1 cellular context compared by ENCODE assay signal in genomic region chr6:112279044-112279916, GRCh38.
TF ChIP-seq lines count a peak whose summit lies in the region.

No MANE protein-coding gene starts in this region.

TF ChIP-seq in K562, 482 proteins besides CTCF, POLR2A, EP300 and RAD21:
- peak; percentile 74 for TF ChIP-seq MAFG (tag; conservative IDR thresholded peaks at IDR 0.05)
- TF ChIP-seq, protein P1, sequence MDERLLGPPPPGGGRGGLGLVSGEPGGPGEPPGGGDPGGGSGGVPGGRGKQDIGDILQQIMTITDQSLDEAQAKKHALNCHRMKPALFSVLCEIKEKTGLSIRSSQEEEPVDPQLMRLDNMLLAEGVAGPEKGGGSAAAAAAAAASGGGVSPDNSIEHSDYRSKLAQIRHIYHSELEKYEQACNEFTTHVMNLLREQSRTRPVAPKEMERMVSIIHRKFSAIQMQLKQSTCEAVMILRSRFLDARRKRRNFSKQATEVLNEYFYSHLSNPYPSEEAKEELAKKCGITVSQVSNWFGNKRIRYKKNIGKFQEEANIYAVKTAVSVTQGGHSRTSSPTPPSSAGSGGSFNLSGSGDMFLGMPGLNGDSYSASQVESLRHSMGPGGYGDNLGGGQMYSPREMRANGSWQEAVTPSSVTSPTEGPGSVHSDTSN (CRISPR knock-in tag; IDR thresholded peaks at IDR 0.05; ENCODE audit: low read depth) = no peak
- TF ChIP-seq, protein P1 (tag; conservative IDR thresholded peaks at IDR 0.05; ENCODE audit: low read depth) = peak; percentile 82
- no peak for TF ChIP-seq TBP (optimal IDR thresholded peaks at IDR 0.05; ENCODE audit: low read depth, low read length)
- 0 out of 2 replicates have a peak, but pooled peaks have one; percentile 15 for TF ChIP-seq ZNF316 (IDR thresholded peaks at IDR 0.05)
- TF ChIP-seq NFE2 (IDR thresholded peaks at IDR 0.05; ENCODE audit: low read depth) = 0 out of 2 replicates have a peak, but pooled peaks have one; percentile 28
